ENCODE assay signal across 8 cellular contexts in the genomic region with DNA sequence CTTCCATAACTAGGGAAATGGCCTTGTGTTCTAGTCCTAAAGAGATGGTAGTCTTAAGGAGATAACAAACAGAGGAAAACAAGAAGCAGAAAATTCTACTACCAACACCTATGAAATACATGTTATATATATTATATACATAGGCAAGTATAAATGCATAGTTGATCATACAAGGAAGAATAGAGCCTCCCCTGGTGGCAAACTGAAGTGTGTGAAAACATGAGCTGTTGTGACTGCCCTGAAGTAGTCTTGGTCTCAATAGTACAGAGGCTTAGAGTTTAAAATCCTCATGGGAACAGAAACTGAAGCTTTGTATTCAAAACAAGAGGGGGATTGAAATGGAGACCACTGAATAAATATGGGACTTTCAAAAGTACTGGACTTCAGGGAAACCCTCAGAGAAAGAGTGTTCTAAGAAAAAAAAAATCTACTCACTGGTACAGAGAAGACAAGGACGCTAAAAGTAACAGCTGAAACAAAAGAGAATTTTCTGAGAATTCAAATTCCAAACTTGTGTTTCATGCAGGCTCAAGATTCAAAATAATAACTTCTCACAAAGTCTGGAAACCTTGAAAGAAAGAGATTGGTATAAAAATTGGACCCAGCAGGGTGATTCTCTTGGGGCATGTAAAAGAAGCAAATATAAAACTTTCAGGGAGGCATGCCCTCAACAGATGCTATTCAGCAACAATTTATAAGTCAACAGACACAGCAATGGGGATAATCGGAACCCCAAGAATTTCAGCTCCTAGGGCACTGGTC. TPM values are rescaled to one million over a fixed set of nuclear protein-coding genes. Genes with fewer than 3 reads are reported as not detected.
DNase-seq lines count a peak whose midpoint lies in the region; ATAC-seq, FAIRE-seq and TF ChIP-seq lines count a peak whose summit lies in the region.

No MANE protein-coding gene starts in this region.

- DNase-seq in AG04450 (ENCODE audit: low read depth, low spot score) (peak; percentile 11), adrenal gland (no peak), neural progenitor cell (ENCODE audit: low spot score) (peak; percentile 49), NCI-H1436 treated with DMSO at 0.1 percent for 48 hours (lab: John Stamatoyannopoulos, UW) (no peak), NCI-H774 (lab: John Stamatoyannopoulos, UW) (no peak), H54 (ENCODE audit: insufficient read length, low spot score) (no peak)

- no peak overlapping the region for H3K4me3 ChIP-seq in AG04450 (ENCODE audit: low read depth, low read length)
- H3K4me3 ChIP-seq in adrenal gland, result no peak overlapping the region
- no peak overlapping the region for H3K4me3 ChIP-seq in neural progenitor cell

- intact Hi-C loops in adrenal gland (cut with DNase I), result no loop called here

- no peaks in the 10 kb centered on the region for H3K9me3 Mint-ChIP-seq in neural progenitor cell

- no peak overlapping the region for H3K27ac Mint-ChIP-seq in neural progenitor cell

- H3K9ac ChIP-seq in neural progenitor cell, result no peak overlapping the region

- no peaks in the 10 kb centered on the region for H4K20me1 ChIP-seq in neural progenitor cell (ENCODE audit: low read depth)

- WGBS in adrenal gland, 4 donors, result 84 to 93% (median 90%) methylated on average over 2 of the region's 2 CpGs

- no peaks in the 10 kb centered on the region for H3K4me1 Mint-ChIP-seq in neural progenitor cell

- H3K27me3 Mint-ChIP-seq in neural progenitor cell (ENCODE audit: insufficient read depth, low read depth), result peaks cover 2% of the 10 kb centered on the region

- CTCF ChIA-PET in AG04450 (lab: Charles Lee), result interaction anchor here (0.6 to 5.1 kb wide), 17 partner anchors 10 to 416 kb away, joined by 3 to 33 read pairs (median 4); no protein-coding TSS in a partner anchor

- TF ChIP-seq POLR2A in adrenal gland (IDR thresholded peaks at IDR 0.05) (no peak), H54 (IDR thresholded peaks at IDR 0.05; ENCODE audit: low read depth, low read length) (no peak)

- H3K4me3 Mint-ChIP-seq in neural progenitor cell, result no peak overlapping the region

- no peak for FAIRE-seq in H54 (lab: Jason Lieb, UNC)

- H3K27ac ChIP-seq in AG04450 (ENCODE audit: low read depth, low read length) (no peak overlapping the region), adrenal gland (no peak overlapping the region), neural progenitor cell (no peak overlapping the region)

- TF ChIP-seq CTCF in AG04450 (IDR thresholded peaks at IDR 0.05; ENCODE audit: low read depth, low read length), result peak; percentile 72
- peak in 4 of 6 experiments; percentile 13 to 32 (median 20) for TF ChIP-seq CTCF in adrenal gland (IDR thresholded peaks at IDR 0.05)
- peak; percentile 59 for TF ChIP-seq CTCF in neural progenitor cell (IDR thresholded peaks at IDR 0.05)

- H3K36me3 Mint-ChIP-seq in neural progenitor cell, result no peaks in the 10 kb centered on the region

- H3K4me1 ChIP-seq in adrenal gland (replicated peaks in 1 of 2) (no peaks in the 10 kb centered on the region), neural progenitor cell (no peaks in the 10 kb centered on the region)

- peak overlapping the region; percentile 47 for H2AFZ ChIP-seq in neural progenitor cell (replicated peaks)

- ATAC-seq in GM18867 (IDR thresholded peaks at IDR 0.05; ENCODE audit: unreplicated experiment) (peak; percentile 91), HG03442 (IDR thresholded peaks at IDR 0.05; ENCODE audit: unreplicated experiment) (peak; percentile 73)

- H3F3A ChIP-seq in neural progenitor cell (ENCODE audit: low read depth), result no peaks in the 10 kb centered on the region

- POLR2A ChIA-PET in AG04450 (lab: Yijun Ruan, JAX), result no interaction called here

- no peaks in the 10 kb centered on the region for H3K36me3 ChIP-seq in adrenal gland (replicated peaks in 1 of 2)
- no peaks in the 10 kb centered on the region for H3K36me3 ChIP-seq in neural progenitor cell

- H3K9me3 ChIP-seq in AG04450 (ENCODE audit: control insufficient read depth, insufficient read depth, low read length), result no peaks in the 10 kb centered on the region
- no peaks in the 10 kb centered on the region for H3K9me3 ChIP-seq in adrenal gland (replicated peaks in 1 of 3)
- no peaks in the 10 kb centered on the region for H3K9me3 ChIP-seq in neural progenitor cell (ENCODE audit: low read depth)

- H3K27me3 ChIP-seq in AG04450 (ENCODE audit: control insufficient read depth, insufficient read depth, low read length) (no peaks in the 10 kb centered on the region), adrenal gland (no peaks in the 10 kb centered on the region), neural progenitor cell (no peaks in the 10 kb centered on the region)

- no peaks in the 10 kb centered on the region for H3K79me2 ChIP-seq in neural progenitor cell (ENCODE audit: low read depth)

- no peak overlapping the region for H3K4me2 ChIP-seq in neural progenitor cell

RNA-seq across cellular contexts. Expression of gene SAMD3, which starts 59.7 kb away (rescaled TPM):
- 2.1 and 2.4 TPM in 2 replicates for polyA plus RNA-seq in AG04450 (2011; rRNA removed)
- 5.2 and 6.3 TPM in 2 replicates for polyA minus RNA-seq in AG04450 (2011; rRNA and poly(A)+ RNA removed)
- total RNA-seq in adrenal gland, result 1 to 10 TPM in 6 of 8 donors, under 1 TPM in 1, not detected in 1; 0.48 to 7.2 (median 4.3) TPM
- 1 to 10 TPM; 3.9 to 5.2 (median 4.4) TPM for polyA plus RNA-seq in adrenal gland
- 0.19 and 2.0 TPM in 2 replicates for total RNA-seq in neural progenitor cell (ENCODE audit: low replicate concordance)

Comparison
In these comparisons a context has a peak if more than half of its experiments do, and no peak if none do; other contexts are left out.
1. DNase-seq: peak in AG04450 (single experiment) and neural progenitor cell (single experiment); none in adrenal gland (0 of 7), NCI-H1436 treated with DMSO at 0.1 percent for 48 hours (single experiment), NCI-H774 (single experiment) and H54 (single experiment).
2. CTCF ChIP-seq: peak in every context shown above with its lines; median percentile 72 in AG04450; 59 in neural progenitor cell; 20 in adrenal gland.